ENCODE assay signal across 1 cellular context in the genomic region with DNA sequence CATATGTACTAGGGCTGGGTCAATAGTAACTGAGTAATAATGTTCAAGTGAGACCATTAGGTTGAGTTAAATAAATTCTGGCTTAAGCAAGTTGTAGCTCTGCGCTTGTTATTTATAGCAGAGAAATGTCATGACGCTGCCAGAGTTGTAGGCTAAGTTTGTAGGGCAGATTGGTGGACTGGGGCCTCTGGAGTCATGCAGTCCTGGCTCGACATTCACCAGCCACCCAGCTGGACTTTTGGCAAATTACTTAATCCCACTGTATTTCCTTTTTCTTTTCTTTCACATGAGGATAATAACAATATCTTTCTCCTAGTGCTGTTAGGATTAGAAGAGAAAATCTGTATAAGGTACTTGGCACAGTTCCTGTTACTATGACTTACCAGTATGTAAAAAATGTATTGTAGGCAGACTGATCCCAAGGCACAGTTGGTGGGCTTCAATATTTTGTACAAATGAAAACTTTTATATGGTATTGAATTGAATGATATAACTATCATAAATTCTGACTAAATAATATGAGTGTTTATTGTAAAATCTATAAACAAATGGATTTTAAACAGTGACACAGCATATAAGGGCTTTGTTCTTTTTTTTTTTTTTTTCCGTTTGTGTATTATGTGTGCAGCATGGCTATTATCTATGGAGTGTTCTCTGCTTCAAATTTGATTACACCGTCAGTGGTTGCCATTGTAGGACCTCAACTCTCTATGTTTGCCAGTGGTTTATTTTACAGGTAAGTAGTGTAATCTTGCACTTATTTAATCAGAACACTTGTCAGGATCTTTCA.
TF ChIP-seq lines count a peak whose summit lies in the region.

No MANE protein-coding gene starts in this region.

TF ChIP-seq in neural cell, 6 proteins besides CTCF, POLR2A, EP300 and RAD21 (continued from another document):
- TF ChIP-seq, protein P1, sequence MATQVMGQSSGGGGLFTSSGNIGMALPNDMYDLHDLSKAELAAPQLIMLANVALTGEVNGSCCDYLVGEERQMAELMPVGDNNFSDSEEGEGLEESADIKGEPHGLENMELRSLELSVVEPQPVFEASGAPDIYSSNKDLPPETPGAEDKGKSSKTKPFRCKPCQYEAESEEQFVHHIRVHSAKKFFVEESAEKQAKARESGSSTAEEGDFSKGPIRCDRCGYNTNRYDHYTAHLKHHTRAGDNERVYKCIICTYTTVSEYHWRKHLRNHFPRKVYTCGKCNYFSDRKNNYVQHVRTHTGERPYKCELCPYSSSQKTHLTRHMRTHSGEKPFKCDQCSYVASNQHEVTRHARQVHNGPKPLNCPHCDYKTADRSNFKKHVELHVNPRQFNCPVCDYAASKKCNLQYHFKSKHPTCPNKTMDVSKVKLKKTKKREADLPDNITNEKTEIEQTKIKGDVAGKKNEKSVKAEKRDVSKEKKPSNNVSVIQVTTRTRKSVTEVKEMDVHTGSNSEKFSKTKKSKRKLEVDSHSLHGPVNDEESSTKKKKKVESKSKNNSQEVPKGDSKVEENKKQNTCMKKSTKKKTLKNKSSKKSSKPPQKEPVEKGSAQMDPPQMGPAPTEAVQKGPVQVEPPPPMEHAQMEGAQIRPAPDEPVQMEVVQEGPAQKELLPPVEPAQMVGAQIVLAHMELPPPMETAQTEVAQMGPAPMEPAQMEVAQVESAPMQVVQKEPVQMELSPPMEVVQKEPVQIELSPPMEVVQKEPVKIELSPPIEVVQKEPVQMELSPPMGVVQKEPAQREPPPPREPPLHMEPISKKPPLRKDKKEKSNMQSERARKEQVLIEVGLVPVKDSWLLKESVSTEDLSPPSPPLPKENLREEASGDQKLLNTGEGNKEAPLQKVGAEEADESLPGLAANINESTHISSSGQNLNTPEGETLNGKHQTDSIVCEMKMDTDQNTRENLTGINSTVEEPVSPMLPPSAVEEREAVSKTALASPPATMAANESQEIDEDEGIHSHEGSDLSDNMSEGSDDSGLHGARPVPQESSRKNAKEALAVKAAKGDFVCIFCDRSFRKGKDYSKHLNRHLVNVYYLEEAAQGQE (IDR thresholded peaks at IDR 0.05; ENCODE audit: borderline replicate concordance), result no peak
- TF ChIP-seq SMC3 (conservative IDR thresholded peaks at IDR 0.05; ENCODE audit: poor library complexity) (no peak), TAF1 (IDR thresholded peaks at IDR 0.05; ENCODE audit: low read depth) (no peak)
